ENCODE assay signal across 17 cellular contexts in genomic region chr17:28230011-28230410, GRCh38.
A peak's percentile ranks its signal among the peaks of the same experiment; 100 is the strongest.
DNase-seq lines count a peak whose midpoint lies in the region; ATAC-seq and TF ChIP-seq lines count a peak whose summit lies in the region.
"Had no signal": no experiment of that assay in that cellular context is flagged by ENCODE, and none has a peak within 500 bp of the region (broad histone marks: within the 10 kb centered on the region; RNA-seq: fewer than 3 reads in every experiment).

No MANE protein-coding gene starts in this region.

- no peak for DNase-seq in CD8-positive, alpha-beta T cell
- DNase-seq in adrenal gland (peak in 4 of 7 donors; percentile 51 to 79 (median 62)), activated gamma-delta T cell treated with Interleukin-2 at 50 U/mL for 16 hours (no peak), NCI-H1048 (lab: John Stamatoyannopoulos, UW) (no peak)
- DNase-seq: caudate nucleus, NCI-H2107, NCI-H748 treated with DMSO at 0.1 percent for 48 hours had no signal

- no peak overlapping the region for H3K27ac ChIP-seq in CD8-positive, alpha-beta T cell (ENCODE audit: low read depth, low read length)
- H3K27ac ChIP-seq in HEK293 (ENCODE audit: extremely low read depth, low read depth, low read length) (no peak overlapping the region), adrenal gland (peak overlapping the region in 4 of 5 donors; percentile 80 to 89 (median 86)), parathyroid adenoma (peak overlapping the region; percentile 99)
- H3K27ac ChIP-seq: C4-2B, neutrophil, RWPE1, skin epidermis, suprapubic skin had no signal

- peak; percentile 34 for ATAC-seq in CD8-positive, alpha-beta T cell
- ATAC-seq in GM21737 (IDR thresholded peaks at IDR 0.05; ENCODE audit: unreplicated experiment) = no peak

- H3K27me3 Mint-ChIP-seq in CD8-positive, alpha-beta T cell (ENCODE audit: low read depth) = peaks cover 56% of the 10 kb centered on the region

- TF ChIP-seq CTCF in CD8-positive, alpha-beta T cell (IDR thresholded peaks at IDR 0.05) = no peak
- no peak for TF ChIP-seq CTCF in HEK293 (tag by site-specific recombination; IDR thresholded peaks at IDR 0.05)
- no peak for TF ChIP-seq CTCF in adrenal gland (IDR thresholded peaks at IDR 0.05)
- TF ChIP-seq CTCF in parathyroid adenoma (IDR thresholded peaks at IDR 0.05) = no peak

- WGBS in adrenal gland, 4 donors = 34 to 55% (median 42%) methylated on average over 4 to 7 of the region's 7 CpGs

- no peaks in the 10 kb centered on the region for H3K9me3 ChIP-seq in CD8-positive, alpha-beta T cell (ENCODE audit: low read length)
- no peaks in the 10 kb centered on the region for H3K9me3 ChIP-seq in HEK293 (ENCODE audit: control insufficient read depth, insufficient read depth, low read depth, low read length)
- H3K9me3 ChIP-seq in adrenal gland (replicated peaks in 1 of 3) = no peaks in the 10 kb centered on the region
- H3K9me3 ChIP-seq in parathyroid adenoma (ENCODE audit: control insufficient read depth, low read length) = no peaks in the 10 kb centered on the region
- H3K9me3 ChIP-seq: neutrophil, suprapubic skin had no signal

- H3K9me3 Mint-ChIP-seq in CD8-positive, alpha-beta T cell = no peaks in the 10 kb centered on the region
- H3K9me3 Mint-ChIP-seq: memory B cell had no signal

- TF ChIP-seq POLR2A in adrenal gland (IDR thresholded peaks at IDR 0.05) = no peak

- H3K4me3 ChIP-seq in CD8-positive, alpha-beta T cell (ENCODE audit: low read depth, low read length) = no peak overlapping the region
- H3K4me3 ChIP-seq in HEK293 (ENCODE audit: low read depth, low read length) (no peak overlapping the region), adrenal gland (no peak overlapping the region), parathyroid adenoma (ENCODE audit: low read depth, low read length) (peak overlapping the region; percentile 65)
- H3K4me3 ChIP-seq: skin epidermis, suprapubic skin had no signal

- H3K4me2 ChIP-seq in parathyroid adenoma (ENCODE audit: low read length) = peak overlapping the region; percentile 54

- H3K9ac ChIP-seq in parathyroid adenoma = no peak overlapping the region

- CTCF ChIA-PET in CD8-positive, alpha-beta T cell (lab: Charles Lee) = no interaction called here
- CTCF ChIA-PET in HEK293 (lab: Yijun Ruan, JAX) = interaction anchor here (0.6 to 1.7 kb wide), 8 partner anchors 18 to 424 kb away, joined by 3 to 5 read pairs (median 3); no protein-coding TSS in a partner anchor

- H3K79me2 ChIP-seq in parathyroid adenoma = peaks cover 6% of the 10 kb centered on the region

- H2AFZ ChIP-seq in parathyroid adenoma = peak overlapping the region; percentile 12

- no peak overlapping the region for H3K4me3 Mint-ChIP-seq in CD8-positive, alpha-beta T cell
- H3K4me3 Mint-ChIP-seq: activated naive CD8-positive, alpha-beta T cell; memory B cell had no signal

- H3K27ac Mint-ChIP-seq in CD8-positive, alpha-beta T cell = no peak overlapping the region
- H3K27ac Mint-ChIP-seq: activated naive CD8-positive, alpha-beta T cell; memory B cell had no signal

- H3K4me1 Mint-ChIP-seq in CD8-positive, alpha-beta T cell (ENCODE audit: low read depth) = peaks cover 10% of the 10 kb centered on the region

- H3K4me1 ChIP-seq in CD8-positive, alpha-beta T cell (ENCODE audit: insufficient read depth, low read length) = peaks cover 7% of the 10 kb centered on the region
- peaks cover 3% of the 10 kb centered on the region; the same call in 1 of the 2 replicates for H3K4me1 ChIP-seq in HEK293 (ENCODE audit: control insufficient read depth, insufficient read depth, low read length)
- peaks cover 47 to 56% of the 10 kb centered on the region in 2 donors for H3K4me1 ChIP-seq in adrenal gland (replicated peaks in 1 of 2)
- peaks cover 33% of the 10 kb centered on the region for H3K4me1 ChIP-seq in parathyroid adenoma

- POLR2A ChIA-PET in CD8-positive, alpha-beta T cell (lab: Charles Lee) = interaction anchor here (0.6 kb wide), 1 partner anchor 21 kb away, joined by 3 read pairs; no protein-coding TSS in a partner anchor
- POLR2A ChIA-PET in HEK293 (lab: Yijun Ruan, JAX) = no interaction called here

- peaks cover 31% of the 10 kb centered on the region for H3K27me3 ChIP-seq in CD8-positive, alpha-beta T cell (ENCODE audit: insufficient read depth, low read length)
- H3K27me3 ChIP-seq in adrenal gland (no peaks in the 10 kb centered on the region), parathyroid adenoma (ENCODE audit: control insufficient read depth, insufficient read depth, low read length) (no peaks in the 10 kb centered on the region)

- intact Hi-C loops in CD8-positive, alpha-beta T cell (cut with DNase I, micrococcal nuclease) = loop anchor here in 1 of 2 experiments (10.0 kb wide), 1 partner anchor 185 kb away; no protein-coding TSS in a partner anchor
- intact Hi-C loops in adrenal gland (cut with DNase I) = no loop called here

- H3K36me3 Mint-ChIP-seq in CD8-positive, alpha-beta T cell = no peaks in the 10 kb centered on the region
- H3K36me3 Mint-ChIP-seq: activated naive CD8-positive, alpha-beta T cell; memory B cell had no signal

- H3K36me3 ChIP-seq in CD8-positive, alpha-beta T cell (ENCODE audit: insufficient read depth, low read length) = no peaks in the 10 kb centered on the region
- H3K36me3 ChIP-seq in HEK293 (ENCODE audit: control insufficient read depth in 2 of 2, insufficient read depth in 1 of 2, low read length in 2 of 2) (no peaks in the 10 kb centered on the region), adrenal gland (replicated peaks in 1 of 2) (no peaks in the 10 kb centered on the region), parathyroid adenoma (ENCODE audit: control insufficient read depth, insufficient read depth, low read length) (no peaks in the 10 kb centered on the region)
- H3K36me3 ChIP-seq: neutrophil, suprapubic skin had no signal

TF ChIP-seq in HEK293, 187 proteins besides CTCF, POLR2A, EP300 and RAD21 (continues in another document):
- no peak for TF ChIP-seq GLIS1 (tag by site-specific recombination; IDR thresholded peaks at IDR 0.05)
- TF ChIP-seq ZNF302 (tag by site-specific recombination; IDR thresholded peaks at IDR 0.05; ENCODE audit: low read depth) = no peak
- no peak for TF ChIP-seq ZNF639 (tag by site-specific recombination; IDR thresholded peaks at IDR 0.05)
- TF ChIP-seq BCL11A (tag by site-specific recombination; IDR thresholded peaks at IDR 0.05; ENCODE audit: low read depth) = no peak
- TF ChIP-seq ZSCAN23 (tag by site-specific recombination; IDR thresholded peaks at IDR 0.05) = no peak
- TF ChIP-seq ZNF837 (tag by site-specific recombination; IDR thresholded peaks at IDR 0.05) = no peak
- no peak for TF ChIP-seq ZNF37A (tag by site-specific recombination; IDR thresholded peaks at IDR 0.05)
- no peak for TF ChIP-seq ZNF707 (tag by site-specific recombination; IDR thresholded peaks at IDR 0.05)
- TF ChIP-seq ZBTB17 (tag by site-specific recombination; IDR thresholded peaks at IDR 0.05) = peak; percentile 42; the same call in 1 of the 2 replicates
- no peak for TF ChIP-seq ZSCAN30 (tag by site-specific recombination; IDR thresholded peaks at IDR 0.05)
- TF ChIP-seq ZNF274 (IDR thresholded peaks at IDR 0.05; ENCODE audit: low read length) = no peak
- TF ChIP-seq ZNF274 (tag by site-specific recombination; IDR thresholded peaks at IDR 0.05; ENCODE audit: borderline replicate concordance) = no peak
- no peak for TF ChIP-seq OVOL3 (tag by site-specific recombination; IDR thresholded peaks at IDR 0.05)
- no peak for TF ChIP-seq KLF16 (tag by site-specific recombination; IDR thresholded peaks at IDR 0.05)
- no peak for TF ChIP-seq ZNF791 (tag by site-specific recombination; IDR thresholded peaks at IDR 0.05)
- no peak for TF ChIP-seq ZNF677 (tag by site-specific recombination; IDR thresholded peaks at IDR 0.05)
- TF ChIP-seq SALL2 (tag by site-specific recombination; IDR thresholded peaks at IDR 0.05; ENCODE audit: borderline replicate concordance) = no peak
- TF ChIP-seq ZNF398 (tag by site-specific recombination; IDR thresholded peaks at IDR 0.05) = peak; percentile 52; the same call in 1 of the 2 replicates
- no peak for TF ChIP-seq ZNF596 (tag by site-specific recombination; IDR thresholded peaks at IDR 0.05)
- TF ChIP-seq ZNF623 (tag by site-specific recombination; IDR thresholded peaks at IDR 0.05) = no peak

Comparison
In these comparisons a context has a peak if more than half of its experiments do, and no peak if none do; other contexts are left out.
1. DNase-seq: peak in adrenal gland (4 of 7); none in CD8-positive, alpha-beta T cell (0 of 7), activated gamma-delta T cell treated with Interleukin-2 at 50 U/mL for 16 hours (single experiment) and NCI-H1048 (single experiment).
2. H3K27ac ChIP-seq: peak in adrenal gland (4 of 5) and parathyroid adenoma (single experiment); none in CD8-positive, alpha-beta T cell (single experiment) and HEK293 (single experiment).